2 cellular contexts compared by ENCODE assay signal in genomic region chr5:139389701-139390638, GRCh38.
TF ChIP-seq lines count a peak whose summit lies in the region.

MZB1 (minus strand) TSS chr5:139389913; CDS start chr5:139389856, 57 bp downstream.

TF ChIP-seq in HCT116, 20 proteins besides CTCF, POLR2A, EP300 and RAD21 (continued from another document):
- no peak for TF ChIP-seq POLR2AphosphoS5 (IDR thresholded peaks at IDR 0.05; ENCODE audit: low read depth, low read length)
- TF ChIP-seq TCF7L2 (IDR thresholded peaks at IDR 0.05; ENCODE audit: borderline replicate concordance, extremely low read depth, insufficient read depth, insufficient read length), result no peak
- TF ChIP-seq CBX3 (IDR thresholded peaks at IDR 0.05; ENCODE audit: low read depth), result no peak
- TF ChIP-seq EGR1 (IDR thresholded peaks at IDR 0.05; ENCODE audit: low read depth), result no peak
- TF ChIP-seq EZH2 (IDR thresholded peaks at IDR 0.05), result no peak
- no peak for TF ChIP-seq MAX (IDR thresholded peaks at IDR 0.05)
- TF ChIP-seq FOSL1 (IDR thresholded peaks at IDR 0.05; ENCODE audit: low read depth), result no peak
- no peak for TF ChIP-seq ATF3 (IDR thresholded peaks at IDR 0.05)

TF ChIP-seq in K562, 482 proteins besides CTCF, POLR2A, EP300 and RAD21:
- TF ChIP-seq ZNF263 (CRISPR knock-in tag; IDR thresholded peaks at IDR 0.05; ENCODE audit: borderline replicate concordance), result peak; percentile 76; the same call in 1 of the 2 replicates
- TF ChIP-seq USF1 (CRISPR knock-in tag; IDR thresholded peaks at IDR 0.05), result peak; percentile 17; the same call in 1 of the 2 replicates
- TF ChIP-seq KDM1A (IDR thresholded peaks at IDR 0.05), result peak in 1 of 2 experiments; percentile 34; a peak in 1 of 4 replicates
- TF ChIP-seq BCOR (IDR thresholded peaks at IDR 0.05), result peak; percentile 22; the same call in 1 of the 2 replicates
- TF ChIP-seq ZNF347 (CRISPR knock-in tag; IDR thresholded peaks at IDR 0.05; ENCODE audit: low read depth), result no peak
- TF ChIP-seq CREB5 (CRISPR knock-in tag; IDR thresholded peaks at IDR 0.05), result no peak
